ENCODE assay signal across 2 cellular contexts in genomic region chr10:3248526-3249255, GRCh38.
TF ChIP-seq lines count a peak whose summit lies in the region.

No MANE protein-coding gene starts in this region.

TF ChIP-seq in K562, 482 proteins besides CTCF, POLR2A, EP300 and RAD21 (continued from another document and continues in another):
- no peak for TF ChIP-seq TSHZ1 (CRISPR knock-in tag; IDR thresholded peaks at IDR 0.05)
- TF ChIP-seq NCOR1 (IDR thresholded peaks at IDR 0.05) = no peak
- TF ChIP-seq OTX1 (CRISPR knock-in tag; IDR thresholded peaks at IDR 0.05) = no peak
- TF ChIP-seq ZNF384 (IDR thresholded peaks at IDR 0.05; ENCODE audit: low read depth, low read length) = peak; percentile 57; the same call in 1 of the 2 replicates
- TF ChIP-seq NFE2 (IDR thresholded peaks at IDR 0.05; ENCODE audit: low read depth) = peak; percentile 83
- TF ChIP-seq KDM1A (IDR thresholded peaks at IDR 0.05) = peak; percentile 78
- 0 out of 2 replicates have a peak, but pooled peaks have one; percentile 31 for TF ChIP-seq BACH1 (tag; IDR thresholded peaks at IDR 0.05)
- TF ChIP-seq MAFF (IDR thresholded peaks at IDR 0.05; ENCODE audit: low read length) = peak; percentile 10; the same call in 1 of the 2 replicates
- TF ChIP-seq CHD1 (IDR thresholded peaks at IDR 0.05; ENCODE audit: low read length) = no peak
- no peak for TF ChIP-seq ZFX (CRISPR knock-in tag; IDR thresholded peaks at IDR 0.05)
- TF ChIP-seq ZNF699 (CRISPR knock-in tag; IDR thresholded peaks at IDR 0.05; ENCODE audit: insufficient replicate concordance) = no peak
- no peak for TF ChIP-seq SPI1 (IDR thresholded peaks at IDR 0.05; ENCODE audit: borderline replicate concordance, low read depth, low read length)
- TF ChIP-seq CHCHD3 (CRISPR knock-in tag; IDR thresholded peaks at IDR 0.05) = no peak
- TF ChIP-seq FOXM1 (IDR thresholded peaks at IDR 0.05; ENCODE audit: low read depth) = no peak
- no peak for TF ChIP-seq FOXM1 (CRISPR knock-in tag; IDR thresholded peaks at IDR 0.05; ENCODE audit: low read depth)
- no peak for TF ChIP-seq SRSF3 (IDR thresholded peaks at IDR 0.05; ENCODE audit: insufficient read depth, low read length)
- TF ChIP-seq ZNF212 (CRISPR knock-in tag; IDR thresholded peaks at IDR 0.05) = no peak
- no peak for TF ChIP-seq ZNF274 (IDR thresholded peaks at IDR 0.05; ENCODE audit: borderline replicate concordance, low read depth, low read length)
- TF ChIP-seq NCOA2 (IDR thresholded peaks at IDR 0.05; ENCODE audit: partially characterized antibody in 2 of 2) = no peak
- no peak for TF ChIP-seq AFF4 (CRISPR knock-in tag; IDR thresholded peaks at IDR 0.05)
- TF ChIP-seq JUND (IDR thresholded peaks at IDR 0.05; ENCODE audit: borderline replicate concordance, low read depth, low read length) = peak; percentile 43; the same call in 1 of the 2 replicates
- peak; percentile 54; the same call in 1 of the 3 replicates for TF ChIP-seq JUND (tag; IDR thresholded peaks at IDR 0.05; ENCODE audit: borderline replicate concordance, low read depth, low read length)
- TF ChIP-seq MAFK (IDR thresholded peaks at IDR 0.05; ENCODE audit: low read length) = peak; percentile 12; the same call in 1 of the 2 replicates
- peak; percentile 67 for TF ChIP-seq ZNF316 (IDR thresholded peaks at IDR 0.05)
- TF ChIP-seq, protein P1, sequence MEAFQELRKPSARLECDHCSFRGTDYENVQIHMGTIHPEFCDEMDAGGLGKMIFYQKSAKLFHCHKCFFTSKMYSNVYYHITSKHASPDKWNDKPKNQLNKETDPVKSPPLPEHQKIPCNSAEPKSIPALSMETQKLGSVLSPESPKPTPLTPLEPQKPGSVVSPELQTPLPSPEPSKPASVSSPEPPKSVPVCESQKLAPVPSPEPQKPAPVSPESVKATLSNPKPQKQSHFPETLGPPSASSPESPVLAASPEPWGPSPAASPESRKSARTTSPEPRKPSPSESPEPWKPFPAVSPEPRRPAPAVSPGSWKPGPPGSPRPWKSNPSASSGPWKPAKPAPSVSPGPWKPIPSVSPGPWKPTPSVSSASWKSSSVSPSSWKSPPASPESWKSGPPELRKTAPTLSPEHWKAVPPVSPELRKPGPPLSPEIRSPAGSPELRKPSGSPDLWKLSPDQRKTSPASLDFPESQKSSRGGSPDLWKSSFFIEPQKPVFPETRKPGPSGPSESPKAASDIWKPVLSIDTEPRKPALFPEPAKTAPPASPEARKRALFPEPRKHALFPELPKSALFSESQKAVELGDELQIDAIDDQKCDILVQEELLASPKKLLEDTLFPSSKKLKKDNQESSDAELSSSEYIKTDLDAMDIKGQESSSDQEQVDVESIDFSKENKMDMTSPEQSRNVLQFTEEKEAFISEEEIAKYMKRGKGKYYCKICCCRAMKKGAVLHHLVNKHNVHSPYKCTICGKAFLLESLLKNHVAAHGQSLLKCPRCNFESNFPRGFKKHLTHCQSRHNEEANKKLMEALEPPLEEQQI (IDR thresholded peaks at IDR 0.05) = no peak
- TF ChIP-seq MAFG (tag; conservative IDR thresholded peaks at IDR 0.05) = peak; percentile 54

TF ChIP-seq in HepG2, 621 proteins besides CTCF, POLR2A, EP300 and RAD21 (continued from another document):
- TF ChIP-seq STAG1 (CRISPR knock-in tag; IDR thresholded peaks at IDR 0.05) (no peak), ZNF329 (CRISPR knock-in tag; IDR thresholded peaks at IDR 0.05; ENCODE audit: low read depth) (no peak), DR1 (CRISPR knock-in tag; IDR thresholded peaks at IDR 0.05) (no peak), AFF4 (CRISPR knock-in tag; IDR thresholded peaks at IDR 0.05) (no peak), TBX3 (IDR thresholded peaks at IDR 0.05; ENCODE audit: borderline replicate concordance) (no peak), GABPA (IDR thresholded peaks at IDR 0.05; ENCODE audit: low read depth, low read length) (no peak), GABPA (CRISPR knock-in tag; IDR thresholded peaks at IDR 0.05; ENCODE audit: low read depth) (no peak), ZNF652 (CRISPR knock-in tag; IDR thresholded peaks at IDR 0.05; ENCODE audit: borderline replicate concordance, low read depth) (no peak), ZNF607 (CRISPR knock-in tag; IDR thresholded peaks at IDR 0.05; ENCODE audit: borderline replicate concordance) (no peak)
- TF ChIP-seq, protein P2, sequence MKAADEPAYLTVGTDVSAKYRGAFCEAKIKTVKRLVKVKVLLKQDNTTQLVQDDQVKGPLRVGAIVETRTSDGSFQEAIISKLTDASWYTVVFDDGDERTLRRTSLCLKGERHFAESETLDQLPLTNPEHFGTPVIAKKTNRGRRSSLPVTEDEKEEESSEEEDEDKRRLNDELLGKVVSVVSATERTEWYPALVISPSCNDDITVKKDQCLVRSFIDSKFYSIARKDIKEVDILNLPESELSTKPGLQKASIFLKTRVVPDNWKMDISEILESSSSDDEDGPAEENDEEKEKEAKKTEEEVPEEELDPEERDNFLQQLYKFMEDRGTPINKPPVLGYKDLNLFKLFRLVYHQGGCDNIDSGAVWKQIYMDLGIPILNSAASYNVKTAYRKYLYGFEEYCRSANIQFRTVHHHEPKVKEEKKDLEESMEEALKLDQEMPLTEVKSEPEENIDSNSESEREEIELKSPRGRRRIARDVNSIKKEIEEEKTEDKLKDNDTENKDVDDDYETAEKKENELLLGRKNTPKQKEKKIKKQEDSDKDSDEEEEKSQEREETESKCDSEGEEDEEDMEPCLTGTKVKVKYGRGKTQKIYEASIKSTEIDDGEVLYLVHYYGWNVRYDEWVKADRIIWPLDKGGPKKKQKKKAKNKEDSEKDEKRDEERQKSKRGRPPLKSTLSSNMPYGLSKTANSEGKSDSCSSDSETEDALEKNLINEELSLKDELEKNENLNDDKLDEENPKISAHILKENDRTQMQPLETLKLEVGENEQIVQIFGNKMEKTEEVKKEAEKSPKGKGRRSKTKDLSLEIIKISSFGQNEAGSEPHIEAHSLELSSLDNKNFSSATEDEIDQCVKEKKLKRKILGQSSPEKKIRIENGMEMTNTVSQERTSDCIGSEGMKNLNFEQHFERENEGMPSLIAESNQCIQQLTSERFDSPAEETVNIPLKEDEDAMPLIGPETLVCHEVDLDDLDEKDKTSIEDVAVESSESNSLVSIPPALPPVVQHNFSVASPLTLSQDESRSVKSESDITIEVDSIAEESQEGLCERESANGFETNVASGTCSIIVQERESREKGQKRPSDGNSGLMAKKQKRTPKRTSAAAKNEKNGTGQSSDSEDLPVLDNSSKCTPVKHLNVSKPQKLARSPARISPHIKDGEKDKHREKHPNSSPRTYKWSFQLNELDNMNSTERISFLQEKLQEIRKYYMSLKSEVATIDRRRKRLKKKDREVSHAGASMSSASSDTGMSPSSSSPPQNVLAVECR (CRISPR knock-in tag; IDR thresholded peaks at IDR 0.05; ENCODE audit: borderline replicate concordance) = no peak
- TF ChIP-seq, protein P3, sequence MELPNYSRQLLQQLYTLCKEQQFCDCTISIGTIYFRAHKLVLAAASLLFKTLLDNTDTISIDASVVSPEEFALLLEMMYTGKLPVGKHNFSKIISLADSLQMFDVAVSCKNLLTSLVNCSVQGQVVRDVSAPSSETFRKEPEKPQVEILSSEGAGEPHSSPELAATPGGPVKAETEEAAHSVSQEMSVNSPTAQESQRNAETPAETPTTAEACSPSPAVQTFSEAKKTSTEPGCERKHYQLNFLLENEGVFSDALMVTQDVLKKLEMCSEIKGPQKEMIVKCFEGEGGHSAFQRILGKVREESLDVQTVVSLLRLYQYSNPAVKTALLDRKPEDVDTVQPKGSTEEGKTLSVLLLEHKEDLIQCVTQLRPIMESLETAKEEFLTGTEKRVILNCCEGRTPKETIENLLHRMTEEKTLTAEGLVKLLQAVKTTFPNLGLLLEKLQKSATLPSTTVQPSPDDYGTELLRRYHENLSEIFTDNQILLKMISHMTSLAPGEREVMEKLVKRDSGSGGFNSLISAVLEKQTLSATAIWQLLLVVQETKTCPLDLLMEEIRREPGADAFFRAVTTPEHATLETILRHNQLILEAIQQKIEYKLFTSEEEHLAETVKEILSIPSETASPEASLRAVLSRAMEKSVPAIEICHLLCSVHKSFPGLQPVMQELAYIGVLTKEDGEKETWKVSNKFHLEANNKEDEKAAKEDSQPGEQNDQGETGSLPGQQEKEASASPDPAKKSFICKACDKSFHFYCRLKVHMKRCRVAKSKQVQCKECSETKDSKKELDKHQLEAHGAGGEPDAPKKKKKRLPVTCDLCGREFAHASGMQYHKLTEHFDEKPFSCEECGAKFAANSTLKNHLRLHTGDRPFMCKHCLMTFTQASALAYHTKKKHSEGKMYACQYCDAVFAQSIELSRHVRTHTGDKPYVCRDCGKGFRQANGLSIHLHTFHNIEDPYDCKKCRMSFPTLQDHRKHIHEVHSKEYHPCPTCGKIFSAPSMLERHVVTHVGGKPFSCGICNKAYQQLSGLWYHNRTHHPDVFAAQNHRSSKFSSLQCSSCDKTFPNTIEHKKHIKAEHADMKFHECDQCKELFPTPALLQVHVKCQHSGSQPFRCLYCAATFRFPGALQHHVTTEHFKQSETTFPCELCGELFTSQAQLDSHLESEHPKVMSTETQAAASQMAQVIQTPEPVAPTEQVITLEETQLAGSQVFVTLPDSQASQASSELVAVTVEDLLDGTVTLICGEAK (IDR thresholded peaks at IDR 0.05) = no peak
- TF ChIP-seq, protein P3 (CRISPR knock-in tag; IDR thresholded peaks at IDR 0.05) = no peak
